11 cellular contexts compared by ENCODE assay signal in genomic region chr4:44425614-44426208, GRCh38. TPM values are rescaled to one million over a fixed set of nuclear protein-coding genes. Genes with fewer than 3 reads are reported as not detected.
DNase-seq lines count a peak whose midpoint lies in the region; ATAC-seq, FAIRE-seq and TF ChIP-seq lines count a peak whose summit lies in the region.
"Had no signal": no experiment of that assay in that cellular context is flagged by ENCODE, and none has a peak within 500 bp of the region (broad histone marks: within the 10 kb centered on the region; RNA-seq: fewer than 3 reads in every experiment).

No MANE protein-coding gene starts in this region.

- H3K9me3 Mint-ChIP-seq in Caco-2 (ENCODE audit: unreplicated experiment) = no peaks in the 10 kb centered on the region

- FAIRE-seq in HepG2 (lab: Jason Lieb, UNC) = no peak
- FAIRE-seq: colon had no signal

- ATAC-seq in HepG2 (peak; percentile 47; the same call in 2 of the 3 replicates), gastroesophageal sphincter (no peak)

- CTCF ChIA-PET in Caco-2 (lab: Charles Lee) = interaction anchor here (0.6 kb wide), 1 partner anchor 966 kb away, joined by 3 read pairs; no protein-coding TSS in a partner anchor
- CTCF ChIA-PET in HepG2 (lab: Yijun Ruan, JAX; ENCODE audit: low intra/inter-chr PET ratio, low total read pairs) = no interaction called here

- POLR2A ChIA-PET in Caco-2 (lab: Charles Lee) (no interaction called here), HepG2 (lab: Yijun Ruan, JAX) (no interaction called here)

- intact Hi-C loops in Caco-2 (cut with micrococcal nuclease; ENCODE audit: unreplicated experiment) = loop anchor here (1.0 to 2.0 kb wide), 5 partner anchors 169 to 1431 kb away; no protein-coding TSS in a partner anchor
- intact Hi-C loops in HepG2 (cut with micrococcal nuclease; ENCODE audit: unreplicated experiment) = loop anchor here (2.0 to 5.0 kb wide), 2 partner anchors 1293 to 1431 kb away; no protein-coding TSS in a partner anchor

- TF ChIP-seq CTCF in Caco-2 (IDR thresholded peaks at IDR 0.05; ENCODE audit: insufficient read depth in 1 of 2, low read depth in 1 of 2, low read length in 1 of 2, severe bottlenecking in 1 of 2, unreplicated experiment in 1 of 2) = peak; percentile 42 to 57
- TF ChIP-seq CTCF in astrocyte of the cerebellum (IDR thresholded peaks at IDR 0.05; ENCODE audit: low read depth, low read length, missing control alignments) = peak; percentile 73
- peak; percentile 28; the same call in 1 of the 2 replicates for TF ChIP-seq CTCF in HepG2 (CRISPR knock-in tag; IDR thresholded peaks at IDR 0.05)
- peak in 1 of 4 experiments; percentile 30 for TF ChIP-seq CTCF in gastroesophageal sphincter (IDR thresholded peaks at IDR 0.05)

- no peak overlapping the region for H3K9ac ChIP-seq in HepG2 (ENCODE audit: insufficient read depth, low read depth, low read length)

- DNase-seq in Caco-2 (peak; percentile 25 to 47), M059J (ENCODE audit: low read depth) (peak; percentile 2), astrocyte of the cerebellum (ENCODE audit: low read depth) (no peak), HepG2 (ENCODE audit: low spot score) (no peak), NCI-H2227 treated with DMSO at 0.1 percent for 48 hours (lab: John Stamatoyannopoulos, UW) (no peak), mucosa of gallbladder (ENCODE audit: low spot score) (no peak)
- no peak for DNase-seq in activated naive CD4-positive, alpha-beta T cell treated with Interleukin-2 at 50 U/mL for 16 hours

- H3K9me3 ChIP-seq in Caco-2 (no peaks in the 10 kb centered on the region), HepG2 (ENCODE audit: low read length) (no peaks in the 10 kb centered on the region), gastroesophageal sphincter (no peaks in the 10 kb centered on the region)

- no peaks in the 10 kb centered on the region for H3K79me2 ChIP-seq in HepG2 (ENCODE audit: insufficient read depth, low read length)

- H3K27me3 ChIP-seq in Caco-2 (replicated peaks; ENCODE audit: control insufficient read depth, insufficient read depth, low read length) = no peaks in the 10 kb centered on the region
- H3K27me3 ChIP-seq in HepG2 (ENCODE audit: control insufficient read depth in 1 of 2, insufficient read depth in 2 of 2, low read length in 2 of 2) = no peaks in the 10 kb centered on the region
- H3K27me3 ChIP-seq in gastroesophageal sphincter = no peaks in the 10 kb centered on the region

- H3K36me3 ChIP-seq in Caco-2 (ENCODE audit: control insufficient read depth, insufficient read depth, low read length) (no peaks in the 10 kb centered on the region), HepG2 (replicated peaks in 1 of 2; ENCODE audit: control insufficient read depth in 1 of 2, insufficient read depth in 2 of 2, low read length in 2 of 2) (no peaks in the 10 kb centered on the region), gastroesophageal sphincter (no peaks in the 10 kb centered on the region)

- TF ChIP-seq EP300 in HepG2 (IDR thresholded peaks at IDR 0.05; ENCODE audit: low read depth in 2 of 2, low read length in 2 of 2) = no peak
- TF ChIP-seq EP300 in HepG2 (CRISPR knock-in tag; IDR thresholded peaks at IDR 0.05; ENCODE audit: borderline replicate concordance) = no peak
- TF ChIP-seq EP300 in gastroesophageal sphincter (IDR thresholded peaks at IDR 0.05) = no peak

- H3K4me3 Mint-ChIP-seq in Caco-2 (ENCODE audit: unreplicated experiment) = no peak overlapping the region

- H2AFZ ChIP-seq in HepG2 (ENCODE audit: low read length) = no peak overlapping the region

- H3K4me2 ChIP-seq in HepG2 (ENCODE audit: low read depth, low read length) = no peak overlapping the region

- H3K4me1 ChIP-seq in Caco-2 = no peaks in the 10 kb centered on the region
- no peaks in the 10 kb centered on the region for H3K4me1 ChIP-seq in HepG2 (ENCODE audit: insufficient read depth, low read length)
- H3K4me1 ChIP-seq in gastroesophageal sphincter = no peaks in the 10 kb centered on the region

- H3K27ac ChIP-seq in HepG2 (ENCODE audit: extremely low read length, insufficient read depth, low read length) (no peak overlapping the region), gastroesophageal sphincter (no peak overlapping the region)

- H3K4me3 ChIP-seq in Caco-2 (ENCODE audit: low read depth, low read length) (no peak overlapping the region), astrocyte of the cerebellum (ENCODE audit: low read depth, low read length) (no peak overlapping the region), HepG2 (replicated peaks in 1 of 3; ENCODE audit: insufficient read depth in 1 of 3, low read depth in 2 of 3, low read length in 3 of 3) (no peak overlapping the region), gastroesophageal sphincter (no peak overlapping the region)

- in situ Hi-C loops in astrocyte of the cerebellum (cut with HindIII; ENCODE audit: low sequenced_read_pairs) (no loop called here), HepG2 (cut with HindIII; ENCODE audit: extremely low pct_ligation_motif_present, low pct_unique_long_range_greater_than_20kb) (no loop called here)

- H3K4me1 Mint-ChIP-seq in Caco-2 (ENCODE audit: low read depth, unreplicated experiment) = no peaks in the 10 kb centered on the region

- BruUV-seq in Caco-2 (replicated peaks; lab: Mats Ljungman, UMichigan) (no TSS peak), HepG2 (replicated peaks; lab: Mats Ljungman, UMichigan) (no TSS peak)

- H3K27ac Mint-ChIP-seq in Caco-2 (ENCODE audit: unreplicated experiment) = no peak overlapping the region

- no peak for TF ChIP-seq RAD21 in HepG2 (CRISPR knock-in tag; IDR thresholded peaks at IDR 0.05)

- peaks cover 2% of the 10 kb centered on the region for H3K27me3 Mint-ChIP-seq in Caco-2 (ENCODE audit: insufficient read depth, unreplicated experiment)

- no peak for TF ChIP-seq POLR2A in HepG2 (IDR thresholded peaks at IDR 0.05; ENCODE audit: insufficient read depth in 1 of 2, low read depth in 2 of 2, low read length in 2 of 2)
- TF ChIP-seq POLR2A in gastroesophageal sphincter (IDR thresholded peaks at IDR 0.05) = no peak

- no peaks in the 10 kb centered on the region for H4K20me1 ChIP-seq in HepG2 (ENCODE audit: insufficient read depth, low read length)

- 0% methylated on average over 2 of the region's 2 CpGs for WGBS in HepG2 (ENCODE audit: low lambda C conversion rate)
- 51 to 66% methylated on average over 2 of the region's 2 CpGs for WGBS in gastroesophageal sphincter (ENCODE audit: low coverage in 1 of 2), 2 donors

- H3K36me3 Mint-ChIP-seq in Caco-2 (ENCODE audit: insufficient read depth, unreplicated experiment) = no peaks in the 10 kb centered on the region

TF ChIP-seq in HepG2, 621 proteins besides CTCF, POLR2A, EP300 and RAD21 (continues in another document):
- TF ChIP-seq ZBTB4 (CRISPR knock-in tag; IDR thresholded peaks at IDR 0.05; ENCODE audit: borderline replicate concordance) (no peak), STAG1 (CRISPR knock-in tag; IDR thresholded peaks at IDR 0.05) (peak; percentile 59)

RNA-seq across cellular contexts. Expression of gene KCTD8, which starts 22.9 kb away (rescaled TPM):
- total RNA-seq in Caco-2 (2022) = not detected in 2 replicates
- total RNA-seq in M059J (2014; rRNA removed; shearing (Covaris generic)) = not detected in 2 replicates
- total RNA-seq in HepG2 (2016; rRNA removed; fragmentation: Illumina TruSeq; extraction: Trizol) = not detected in 2 replicates
- total RNA-seq in HepG2 (2016; cell fraction: cytosol; rRNA removed; fragmentation: Illumina TruSeq; extraction: Trizol; ENCODE audit: low read depth) = not detected in 2 replicates
- total RNA-seq in HepG2 (2016; cell fraction: insoluble cytoplasmic fraction; rRNA removed; fragmentation: Illumina TruSeq; extraction: Trizol) = not detected in 2 replicates
- not detected in 2 replicates for total RNA-seq in HepG2 (2016; cell fraction: membrane; rRNA removed; fragmentation: Illumina TruSeq; extraction: Trizol)
- total RNA-seq in HepG2 (2016; cell fraction: nucleus; rRNA removed; fragmentation: Illumina TruSeq; extraction: Trizol) = not detected in 2 replicates
- not detected in 2 replicates for polyA plus RNA-seq in HepG2 (2011; rRNA removed)
- polyA plus RNA-seq in HepG2 (2011; cell fraction: cytosol; rRNA removed) = not detected in 2 replicates
- polyA plus RNA-seq in HepG2 (2011; cell fraction: nucleus; rRNA removed) = not detected in 2 replicates
- polyA plus RNA-seq in HepG2 (2012) = not detected in 2 replicates
- polyA plus RNA-seq in HepG2 (2016; cell fraction: cytosol; fragmentation: Illumina TruSeq; extraction: Trizol; ENCODE audit: low read depth) = not detected in 2 replicates
- not detected in 2 replicates for polyA plus RNA-seq in HepG2 (2016; cell fraction: insoluble cytoplasmic fraction; fragmentation: Illumina TruSeq; extraction: Trizol; ENCODE audit: low read depth)
- not detected in 2 replicates for polyA plus RNA-seq in HepG2 (2016; cell fraction: membrane; fragmentation: Illumina TruSeq; extraction: Trizol; ENCODE audit: low read depth)
- polyA plus RNA-seq in HepG2 (2016; cell fraction: nucleus; fragmentation: Illumina TruSeq; extraction: Trizol; ENCODE audit: insufficient read depth, low read depth) = not detected in 2 replicates
- polyA minus RNA-seq in HepG2 (2011; rRNA and poly(A)+ RNA removed; ENCODE audit: low replicate concordance) = not detected in 2 replicates
- not detected in 2 replicates for polyA minus RNA-seq in HepG2 (2011; cell fraction: cytosol; rRNA and poly(A)+ RNA removed)
- polyA minus RNA-seq in HepG2 (2011; cell fraction: nucleus; rRNA and poly(A)+ RNA removed) = not detected in 2 replicates
- 1 to 10 TPM in 3 of 4 donors, under 1 TPM in 1; 0.89 to 4.4 (median 2.4) TPM for total RNA-seq in gastroesophageal sphincter
- total RNA-seq in mucosa of gallbladder = 0.86 TPM
- total RNA-seq: LHCN-M2, mononuclear cell had no signal

Comparison
In these comparisons a context has a peak if more than half of its experiments do, and no peak if none do; other contexts are left out.
1. DNase-seq: peak in Caco-2 (2 of 2) and M059J (single experiment); none in astrocyte of the cerebellum (single experiment), HepG2 (single experiment), NCI-H2227 treated with DMSO at 0.1 percent for 48 hours (single experiment), mucosa of gallbladder (single experiment) and activated naive CD4-positive, alpha-beta T cell treated with Interleukin-2 at 50 U/mL for 16 hours (single experiment).